In the genomic region with DNA sequence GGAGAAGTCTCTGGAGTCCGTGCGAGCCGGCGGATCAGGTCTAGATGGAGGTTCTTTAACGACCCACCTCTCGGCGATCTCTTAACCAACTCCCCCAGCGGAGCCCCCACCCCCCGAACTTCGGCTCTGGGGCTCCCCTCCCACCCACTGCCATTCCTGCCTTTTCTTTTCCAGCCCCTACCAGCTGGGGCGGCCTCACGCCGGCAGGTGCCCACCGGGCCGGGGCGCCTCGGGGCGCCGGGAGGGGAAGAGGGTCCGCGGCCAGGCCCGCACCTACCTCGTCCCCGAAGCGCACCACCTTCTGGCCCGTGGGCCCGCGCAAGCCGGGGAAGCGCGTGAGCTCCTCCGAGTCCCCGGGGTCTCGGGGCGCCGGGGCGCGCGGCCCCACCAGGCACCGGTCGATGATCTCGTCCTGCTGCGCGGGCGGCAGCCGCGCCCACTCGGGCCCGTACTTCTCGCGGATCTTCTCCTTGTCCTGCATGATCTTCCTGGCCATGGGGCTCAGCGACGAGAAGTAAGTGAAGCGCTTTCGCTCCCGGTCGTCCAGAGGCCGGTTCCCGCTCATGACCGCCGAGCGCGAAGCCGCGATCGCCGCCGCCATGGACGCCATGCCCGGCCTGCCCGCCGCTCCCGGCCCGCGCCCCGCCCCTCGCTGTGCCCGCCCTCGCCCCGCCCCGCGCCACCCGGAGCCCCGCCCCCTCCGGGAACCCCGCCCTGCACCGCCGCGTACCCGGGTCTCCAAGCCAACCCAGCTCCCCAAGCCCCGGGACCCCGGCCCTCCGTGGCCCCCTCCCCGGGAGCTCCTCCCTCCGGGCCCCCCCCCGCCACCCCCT, we compare ENCODE assay signal across 8 cellular contexts. TPM values are rescaled to one million over a fixed set of nuclear protein-coding genes. Genes with fewer than 3 reads are reported as not detected.
DNase-seq lines count a peak whose midpoint lies in the region; ATAC-seq and TF ChIP-seq lines count a peak whose summit lies in the region.

A gene with protein sequence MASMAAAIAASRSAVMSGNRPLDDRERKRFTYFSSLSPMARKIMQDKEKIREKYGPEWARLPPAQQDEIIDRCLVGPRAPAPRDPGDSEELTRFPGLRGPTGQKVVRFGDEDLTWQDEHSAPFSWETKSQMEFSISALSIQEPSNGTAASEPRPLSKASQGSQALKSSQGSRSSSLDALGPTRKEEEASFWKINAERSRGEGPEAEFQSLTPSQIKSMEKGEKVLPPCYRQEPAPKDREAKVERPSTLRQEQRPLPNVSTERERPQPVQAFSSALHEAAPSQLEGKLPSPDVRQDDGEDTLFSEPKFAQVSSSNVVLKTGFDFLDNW (minus strand): TSS at position 619 of the 833 bp plus-strand sequence. CDS start 9 bp downstream, at position 610.

- peaks cover 7% of the 10 kb centered on the region for H3K4me1 ChIP-seq in mucosa of descending colon (ENCODE audit: low read depth)

- in situ Hi-C loops in endometrial microvascular endothelial cells (cut with HindIII; ENCODE audit: inconsistent ontology term, low pct_unique_long_range_greater_than_20kb, low sequenced_read_pairs): no loop called here

- no peak for TF ChIP-seq CTCF in mucosa of descending colon (IDR thresholded peaks at IDR 0.05)

- H3K4me3 ChIP-seq in mucosa of descending colon: peak within 1 kb of the TSS; percentile 77

- DNase-seq in A172 (ENCODE audit: low spot score) (no peak), NCI-H510A (lab: John Stamatoyannopoulos, UW) (peak; percentile 82), mucosa of descending colon (peak; percentile 81 to 89 (median 81))
- DNase-seq in activated CD8-positive, alpha-beta memory T cell treated with anti-CD3 and anti-CD28 coated beads, Interleukin-2, amount 50 U/mL, for 24 hours (ENCODE audit: extremely low read depth): peak; percentile 28
- peak; percentile 55 for DNase-seq in stimulated activated CD8-positive, alpha-beta memory T cell treated with anti-CD3 and anti-CD28 coated beads, Interleukin-4, amount 100 ng/mL, for 1 hour (ENCODE audit: low read depth in 2 of 2, low spot score in 1 of 2)

- intact Hi-C loops in mucosa of descending colon (cut with DNase I, micrococcal nuclease): no loop called here

- ATAC-seq in GM18511 (IDR thresholded peaks at IDR 0.05; ENCODE audit: unreplicated experiment): peak; percentile 87
- ATAC-seq in HG03039 (IDR thresholded peaks at IDR 0.05; ENCODE audit: unreplicated experiment): peak; percentile 82
- ATAC-seq in mucosa of descending colon: peak; percentile 98

- no peaks in the 10 kb centered on the region for H3K9me3 ChIP-seq in mucosa of descending colon

- no peaks in the 10 kb centered on the region for H3K36me3 ChIP-seq in mucosa of descending colon (ENCODE audit: low read depth)

RNA-seq across cellular contexts. Expression of the gene that starts here (rescaled TPM):
- total RNA-seq in A172 (2014; rRNA removed; shearing (Covaris generic)): 42.9 and 43.6 TPM in 2 replicates
- total RNA-seq in endometrial microvascular endothelial cells (ENCODE audit: inconsistent ontology term) (19.5 TPM), mucosa of descending colon (10 to 100 TPM in 2 of 3 donors, 1 to 10 TPM in 1; 9.8 to 35.9 (median 15.5) TPM)
